In genomic region chr1:28257736-28258135, GRCh38 we compare ENCODE assay signal across 14 cellular contexts. TPM values are rescaled to one million over a fixed set of nuclear protein-coding genes. Genes with fewer than 3 reads are reported as not detected.
DNase-seq lines count a peak whose midpoint lies in the region; TF ChIP-seq lines count a peak whose summit lies in the region.
"Had no signal": no experiment of that assay in that cellular context is flagged by ENCODE, and none has a peak within 500 bp of the region (broad histone marks: within the 10 kb centered on the region; RNA-seq: fewer than 3 reads in every experiment).

No MANE protein-coding gene starts in this region.

- no peak for TF ChIP-seq CTCF in type B pancreatic cell (conservative IDR thresholded peaks at IDR 0.05)

- no peak overlapping the region for H3K4me3 Mint-ChIP-seq in activated naive CD4-positive, alpha-beta T cell treated with anti-CD3 and anti-CD28 coated beads, Interleukin-2, amount 50 U/mL, for 24 hours
- H3K4me3 Mint-ChIP-seq in activated T-helper 1 cell treated with anti-CD3 and anti-CD28 coated beads, Interleukin-12 subunit alpha, Interleukin-12 subunit beta, Interleukin-2, Interleukin-4 antibody, amounts not matched to agents 30 ng/mL and 10 ng/mL and 1 ng/mL, durations not matched to agents 14 hours and 24 hours and 36 hours: no peak overlapping the region
- H3K4me3 Mint-ChIP-seq in immature natural killer cell: peak overlapping the region; percentile 36 to 85 (median 79)
- no peak overlapping the region for H3K4me3 Mint-ChIP-seq in type B pancreatic cell

- TF ChIP-seq POLR2A in erythroblast (IDR thresholded peaks at IDR 0.05; ENCODE audit: low read length): no peak

- H3K4me1 Mint-ChIP-seq in activated naive CD4-positive, alpha-beta T cell treated with anti-CD3 and anti-CD28 coated beads, Interleukin-2, amount 50 U/mL, for 24 hours: peaks cover 42% of the 10 kb centered on the region
- peaks cover 47% of the 10 kb centered on the region for H3K4me1 Mint-ChIP-seq in activated T-helper 1 cell treated with anti-CD3 and anti-CD28 coated beads, Interleukin-12 subunit alpha, Interleukin-12 subunit beta, Interleukin-2, Interleukin-4 antibody, amounts not matched to agents 30 ng/mL and 10 ng/mL and 1 ng/mL, durations not matched to agents 14 hours and 24 hours and 36 hours (ENCODE audit: low read depth)
- H3K4me1 Mint-ChIP-seq in immature natural killer cell (peaks cover 49 to 53% of the 10 kb centered on the region in 2 donors), type B pancreatic cell (ENCODE audit: unreplicated experiment) (peaks cover 11% of the 10 kb centered on the region)

- DNase-seq in activated naive CD4-positive, alpha-beta T cell treated with anti-CD3 and anti-CD28 coated beads, Interleukin-2, amount 50 U/mL, for 16 hours: no peak
- DNase-seq in activated T-helper 1 cell treated with anti-CD3 and anti-CD28 coated beads, Interleukin-12 subunit alpha, Interleukin-12 subunit beta, Interleukin-2, Interleukin-4 antibody, amounts not matched to agents 30 ng/mL and 10 ng/mL and 1 ng/mL, durations not matched to agents 14 hours and 24 hours and 36 hours (ENCODE audit: low spot score): no peak
- DNase-seq in immature natural killer cell (no peak), type B pancreatic cell (ENCODE audit: extremely low spot score, unreplicated experiment) (no peak), UCSD-AML1 (lab: John Stamatoyannopoulos, UW; ENCODE audit: unreplicated experiment) (no peak), erythroblast (lab: John Stamatoyannopoulos, UW) (no peak)
- DNase-seq in activated effector memory CD4-positive, alpha-beta T cell treated with anti-CD3 and anti-CD28 coated beads, Interleukin-2, amount 50 U/mL, for 16 hours: no peak
- DNase-seq: activated CD4-positive, alpha-beta T cell treated with anti-CD3 and anti-CD28 coated beads for 48 hours; amniotic stem cell; NCI-H1436; right cardiac atrium; stimulated activated naive CD4-positive, alpha-beta T cell treated with Interleukin-2 at 50 U/mL for 16 hours; upper lobe of left lung had no signal

- intact Hi-C loops in activated T-helper 1 cell treated with anti-CD3 and anti-CD28 coated beads, Interleukin-12 subunit alpha, Interleukin-12 subunit beta, Interleukin-2, Interleukin-4 antibody, amounts not matched to agents 30 ng/mL and 10 ng/mL and 1 ng/mL, durations not matched to agents 14 hours and 24 hours and 36 hours (cut with micrococcal nuclease): no loop called here

- peaks cover 1% of the 10 kb centered on the region for H3K36me3 Mint-ChIP-seq in activated naive CD4-positive, alpha-beta T cell treated with anti-CD3 and anti-CD28 coated beads, Interleukin-2, amount 50 U/mL, for 24 hours
- peaks cover 7% of the 10 kb centered on the region for H3K36me3 Mint-ChIP-seq in activated T-helper 1 cell treated with anti-CD3 and anti-CD28 coated beads, Interleukin-12 subunit alpha, Interleukin-12 subunit beta, Interleukin-2, Interleukin-4 antibody, amounts not matched to agents 30 ng/mL and 10 ng/mL and 1 ng/mL, durations not matched to agents 14 hours and 24 hours and 36 hours (ENCODE audit: low read depth)
- H3K36me3 Mint-ChIP-seq in immature natural killer cell (no peaks in the 10 kb centered on the region), type B pancreatic cell (no peaks in the 10 kb centered on the region)

- H3K27me3 Mint-ChIP-seq in activated naive CD4-positive, alpha-beta T cell treated with anti-CD3 and anti-CD28 coated beads, Interleukin-2, amount 50 U/mL, for 24 hours: no peaks in the 10 kb centered on the region
- H3K27me3 Mint-ChIP-seq in activated T-helper 1 cell treated with anti-CD3 and anti-CD28 coated beads, Interleukin-12 subunit alpha, Interleukin-12 subunit beta, Interleukin-2, Interleukin-4 antibody, amounts not matched to agents 30 ng/mL and 10 ng/mL and 1 ng/mL, durations not matched to agents 14 hours and 24 hours and 36 hours (ENCODE audit: insufficient read depth): no peaks in the 10 kb centered on the region
- H3K27me3 Mint-ChIP-seq in immature natural killer cell (ENCODE audit: low read depth in 3 of 3) (peaks cover 0 to 12% (median 7%) of the 10 kb centered on the region in 3 donors), type B pancreatic cell (no peaks in the 10 kb centered on the region)

- H3K9me3 Mint-ChIP-seq in activated naive CD4-positive, alpha-beta T cell treated with anti-CD3 and anti-CD28 coated beads, Interleukin-2, amount 50 U/mL, for 24 hours: no peaks in the 10 kb centered on the region
- no peaks in the 10 kb centered on the region for H3K9me3 Mint-ChIP-seq in activated T-helper 1 cell treated with anti-CD3 and anti-CD28 coated beads, Interleukin-12 subunit alpha, Interleukin-12 subunit beta, Interleukin-2, Interleukin-4 antibody, amounts not matched to agents 30 ng/mL and 10 ng/mL and 1 ng/mL, durations not matched to agents 14 hours and 24 hours and 36 hours
- no peaks in the 10 kb centered on the region for H3K9me3 Mint-ChIP-seq in immature natural killer cell
- no peaks in the 10 kb centered on the region for H3K9me3 Mint-ChIP-seq in type B pancreatic cell

- H3K27ac Mint-ChIP-seq in activated naive CD4-positive, alpha-beta T cell treated with anti-CD3 and anti-CD28 coated beads, Interleukin-2, amount 50 U/mL, for 24 hours: peak overlapping the region; percentile 98
- peak overlapping the region; percentile 90 for H3K27ac Mint-ChIP-seq in activated T-helper 1 cell treated with anti-CD3 and anti-CD28 coated beads, Interleukin-12 subunit alpha, Interleukin-12 subunit beta, Interleukin-2, Interleukin-4 antibody, amounts not matched to agents 30 ng/mL and 10 ng/mL and 1 ng/mL, durations not matched to agents 14 hours and 24 hours and 36 hours
- H3K27ac Mint-ChIP-seq in immature natural killer cell (peak overlapping the region in 4 of 6 donors; percentile 46 to 69 (median 53)), type B pancreatic cell (peak overlapping the region; percentile 80)

RNA-seq across cellular contexts. Expression of gene SESN2, which starts 1.6 kb away (rescaled TPM):
- 18.7 and 19.3 TPM in 2 replicates for total RNA-seq in activated T-helper 1 cell treated with anti-CD3 and anti-CD28 coated beads, Interleukin-12 subunit alpha, Interleukin-12 subunit beta, Interleukin-2, Interleukin-4 antibody, amounts not matched to agents 30 ng/mL and 10 ng/mL and 1 ng/mL, durations not matched to agents 14 hours and 24 hours and 36 hours
- 10 to 100 TPM; 10.2 to 23.5 (median 14.0) TPM for polyA plus RNA-seq in immature natural killer cell
- total RNA-seq in type B pancreatic cell (ENCODE audit: low replicate concordance): 21.5 and 40.2 TPM in 2 replicates

RNA-seq across cellular contexts. Expression of gene ATP5IF1, which starts 21.8 kb away (rescaled TPM):
- 128 and 132 TPM in 2 replicates for total RNA-seq in activated T-helper 1 cell treated with anti-CD3 and anti-CD28 coated beads, Interleukin-12 subunit alpha, Interleukin-12 subunit beta, Interleukin-2, Interleukin-4 antibody, amounts not matched to agents 30 ng/mL and 10 ng/mL and 1 ng/mL, durations not matched to agents 14 hours and 24 hours and 36 hours
- 100 to 1,000 TPM; 462 to 960 (median 728) TPM for polyA plus RNA-seq in immature natural killer cell
- total RNA-seq in type B pancreatic cell (ENCODE audit: low replicate concordance): 143 and 144 TPM in 2 replicates

RNA-seq across cellular contexts. Expression of gene DNAJC8, which starts 24.9 kb away (rescaled TPM):
- total RNA-seq in activated T-helper 1 cell treated with anti-CD3 and anti-CD28 coated beads, Interleukin-12 subunit alpha, Interleukin-12 subunit beta, Interleukin-2, Interleukin-4 antibody, amounts not matched to agents 30 ng/mL and 10 ng/mL and 1 ng/mL, durations not matched to agents 14 hours and 24 hours and 36 hours: 95.4 and 97.1 TPM in 2 replicates
- polyA plus RNA-seq in immature natural killer cell: 100 to 1,000 TPM; 197 to 269 (median 205) TPM
- 60.3 and 90.2 TPM in 2 replicates for total RNA-seq in type B pancreatic cell (ENCODE audit: low replicate concordance)

Comparison
In these comparisons a context has a peak if more than half of its experiments do, and no peak if none do; other contexts are left out.
1. H3K4me3 Mint-ChIP-seq: peak in immature natural killer cell (5 of 5); none in activated naive CD4-positive, alpha-beta T cell treated with anti-CD3 and anti-CD28 coated beads, Interleukin-2, amount 50 U/mL, for 24 hours (single experiment), activated T-helper 1 cell treated with anti-CD3 and anti-CD28 coated beads, Interleukin-12 subunit alpha, Interleukin-12 subunit beta, Interleukin-2, Interleukin-4 antibody, amounts not matched to agents 30 ng/mL and 10 ng/mL and 1 ng/mL, durations not matched to agents 14 hours and 24 hours and 36 hours (single experiment) and type B pancreatic cell (single experiment).
2. Peak in every context shown above with its lines, with median percentiles within 50 percentile points of each other: H3K27ac Mint-ChIP-seq.